19 cellular contexts compared by ENCODE assay signal in the genomic region with DNA sequence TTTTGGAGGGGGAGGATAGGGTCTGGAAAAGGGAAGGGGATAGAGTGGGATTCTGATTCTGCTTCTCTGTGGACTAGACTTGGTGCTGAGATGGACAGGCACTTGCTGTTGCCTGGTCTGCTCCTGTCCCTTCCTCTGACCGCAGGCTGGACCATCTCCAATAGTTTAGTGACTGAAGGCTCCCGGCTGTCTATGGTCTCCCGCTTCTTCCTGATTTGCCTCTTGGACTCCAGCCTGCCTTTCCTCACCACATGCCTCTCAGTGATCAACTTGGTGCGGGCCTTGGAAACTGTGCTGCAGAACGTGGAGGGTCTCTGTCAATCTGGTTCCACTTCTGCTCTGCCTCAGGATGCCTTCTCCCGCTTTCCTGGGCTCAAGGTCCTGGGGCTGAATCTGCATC.
"Had no signal": no experiment of that assay in that cellular context is flagged by ENCODE, and none has a peak within 500 bp of the region (broad histone marks: within the 10 kb centered on the region; RNA-seq: fewer than 3 reads in every experiment).

No MANE protein-coding gene starts in this region.

- ATAC-seq: esophagus mucosa; lower lobe of right lung; stimulated activated naive CD8-positive, alpha-beta T cell treated with anti-CD3 and anti-CD28 coated beads, Interleukin-15, Interleukin-2, amounts not matched to agents 100 U/mL and 50 U/mL, for 24 hours; T-cell had no signal

- H3K9me3 Mint-ChIP-seq: activated T-cell treated with anti-CD3 and anti-CD28 coated beads, Interleukin-2, amount 50 U/mL, for 24 hours; T-cell had no signal

- H2AFZ ChIP-seq: parathyroid adenoma had no signal

- H3K4me2 ChIP-seq: smooth muscle cell had no signal

- H3K27me3 ChIP-seq: cardiac muscle cell had no signal

- H3K36me3 ChIP-seq: cardiac muscle cell, lower lobe of right lung had no signal

- H3K4me1 ChIP-seq: parathyroid adenoma had no signal

- H3K36me3 Mint-ChIP-seq: T-cell had no signal

- H3K27ac ChIP-seq: cardiac muscle cell, coronary artery, lower lobe of right lung, parathyroid adenoma, SK-N-MC had no signal

- H3K79me2 ChIP-seq: parathyroid adenoma had no signal

- H3K4me3 Mint-ChIP-seq: activated T-cell treated with anti-CD3 and anti-CD28 coated beads, Interleukin-2, amount 50 U/mL, for 24 hours; T-cell had no signal

- H3K9ac ChIP-seq: parathyroid adenoma had no signal

- H3K9me3 ChIP-seq: lower lobe of right lung had no signal

- H3K27ac Mint-ChIP-seq: activated T-cell treated with anti-CD3 and anti-CD28 coated beads, Interleukin-2, amount 50 U/mL, for 24 hours; T-cell had no signal

- DNase-seq: activated CD4-positive, alpha-beta T cell treated with anti-CD3 and anti-CD28 coated beads, Interleukin-2, amount 50 U/mL, for 48 hours; activated CD4-positive, CD25-positive, alpha-beta regulatory T cell treated with anti-CD3 and anti-CD28 coated beads, Interleukin-2, amount 50 U/mL, for 72 hours; activated naive CD4-positive, alpha-beta T cell treated with anti-CD3 and anti-CD28 coated beads, Interleukin-2, amount 50 U/mL, for 16 hours; activated T-cell treated with anti-CD3 and anti-CD28 coated beads, Interleukin-2, amount 50 U/mL, for 24 hours; lower lobe of right lung; midbrain; retina; stimulated activated CD4-positive, alpha-beta T cell treated with anti-CD3 and anti-CD28 coated beads, Interleukin-4, amount 100 ng/mL, for 4 hours; stimulated activated CD8-positive, alpha-beta memory T cell treated with anti-CD3 and anti-CD28 coated beads, Interleukin-4, amount 100 ng/mL, for 48 hours; stimulated activated naive CD8-positive, alpha-beta T cell treated with anti-CD3 and anti-CD28 coated beads, Interleukin-15, Interleukin-2, amounts not matched to agents 100 U/mL and 50 U/mL, for 24 hours; T-cell; T-helper 9 cell; trophoblast cell had no signal

- H3K27me3 Mint-ChIP-seq: activated T-cell treated with anti-CD3 and anti-CD28 coated beads, Interleukin-2, amount 50 U/mL, for 24 hours; T-cell had no signal

- H3K4me3 ChIP-seq: cardiac muscle cell, coronary artery, lower lobe of right lung, SK-N-MC, smooth muscle cell had no signal
